ENCODE assay signal across 16 cellular contexts in the genomic region with DNA sequence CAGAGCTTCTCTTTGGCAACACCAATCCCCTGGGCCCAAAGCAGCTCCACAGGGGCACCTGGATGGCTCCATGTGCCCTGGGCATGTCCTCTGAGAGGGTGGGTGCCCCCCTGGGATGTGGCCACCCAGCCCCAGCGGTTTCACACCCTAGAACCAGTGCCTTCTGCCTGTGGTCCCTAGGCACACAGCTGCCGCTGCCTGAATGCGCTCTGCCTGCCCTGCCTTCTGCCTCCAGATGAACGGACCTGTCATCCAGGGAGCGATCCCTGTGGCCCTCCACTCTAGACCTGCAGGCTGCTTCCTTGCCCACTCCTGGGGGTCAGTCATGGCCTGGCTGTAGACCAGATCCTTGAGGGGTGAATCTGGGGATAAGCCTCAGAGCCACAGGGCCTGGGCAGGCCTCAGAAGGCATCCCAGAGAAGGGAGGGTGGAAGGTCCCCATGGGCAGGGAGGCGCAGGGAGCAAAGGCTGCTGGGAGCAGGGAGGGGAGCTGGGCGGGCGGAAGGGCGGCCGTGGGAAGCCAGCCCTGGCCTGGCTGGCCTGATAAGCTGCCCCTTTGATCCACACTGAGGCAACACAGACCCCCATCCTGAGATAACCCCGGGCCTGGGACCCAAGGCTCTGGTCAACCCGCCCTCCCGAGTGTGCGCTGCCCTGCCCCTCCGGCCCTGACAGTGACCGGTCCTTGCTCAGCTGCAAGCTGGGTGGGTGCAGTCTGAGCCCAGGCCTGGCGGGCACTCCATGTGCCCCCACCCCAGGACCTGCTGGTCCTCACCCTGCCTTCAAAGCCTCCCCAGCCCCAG. TPM values are rescaled to one million over a fixed set of nuclear protein-coding genes. Genes with fewer than 3 reads are reported as not detected.
DNase-seq lines count a peak whose midpoint lies in the region; ATAC-seq and FAIRE-seq lines count a peak whose summit lies in the region.
"Had no signal": no experiment of that assay in that cellular context is flagged by ENCODE, and none has a peak within 500 bp of the region (broad histone marks: within the 10 kb centered on the region; RNA-seq: fewer than 3 reads in every experiment).

No MANE protein-coding gene starts in this region.

- peak; percentile 91 for DNase-seq in OCI-M1 (lab: John Stamatoyannopoulos, UW)
- peak; percentile 12 for DNase-seq in dermis blood vessel endothelial cell
- DNase-seq in left kidney (ENCODE audit: low read depth, low spot score) = peak; percentile 67
- peak; percentile 49 for DNase-seq in small intestine
- DNase-seq in NOMO-1 (lab: John Stamatoyannopoulos, UW; ENCODE audit: unreplicated experiment in 2 of 2) = no peak
- no peak for DNase-seq in mucosa of gallbladder (ENCODE audit: low spot score)
- DNase-seq: activated CD4-positive, alpha-beta T cell treated with anti-CD3 and anti-CD28 coated beads for 48 hours; activated naive CD8-positive, alpha-beta T cell treated with anti-CD3 and anti-CD28 coated beads, Interleukin-2, amount 10 ng/mL, durations not matched to agents 7 days and 5 days; NCI-H1930; NCI-H526 treated with DMSO at 0.1 percent for 48 hours; RPMI8226; T-helper 2 cell; tibial artery had no signal

- no peak overlapping the region for H3K4me3 ChIP-seq in small intestine (ENCODE audit: low read depth in 1 of 2, low read length in 2 of 2)
- H3K4me3 ChIP-seq: tibial artery had no signal

- ATAC-seq in GM18498 (IDR thresholded peaks at IDR 0.05; ENCODE audit: unreplicated experiment) = no peak
- ATAC-seq in GM18867 (IDR thresholded peaks at IDR 0.05; ENCODE audit: unreplicated experiment) = no peak

- H3K4me1 ChIP-seq in small intestine (ENCODE audit: control insufficient read depth in 2 of 2, insufficient read depth in 1 of 2, low read depth in 1 of 2, low read length in 1 of 2) = no peaks in the 10 kb centered on the region

- 48 to 64% (median 58%) methylated on average over 13 to 17 of the region's 17 CpGs for WGBS in small intestine, 3 donors

- FAIRE-seq in small intestine (lab: Jason Lieb, UNC) = no peak

- no peak overlapping the region for H3K27ac ChIP-seq in small intestine (ENCODE audit: low read depth in 1 of 2, low read length in 1 of 2)
- H3K27ac ChIP-seq: tibial artery had no signal

- no peaks in the 10 kb centered on the region for H3K9me3 ChIP-seq in small intestine (ENCODE audit: control insufficient read depth, low read depth)
- H3K9me3 ChIP-seq: tibial artery had no signal

- H3K36me3 ChIP-seq in small intestine (ENCODE audit: control insufficient read depth in 2 of 2, insufficient read depth in 2 of 2, low read length in 2 of 2) = no peaks in the 10 kb centered on the region
- H3K36me3 ChIP-seq: tibial artery had no signal

- no peaks in the 10 kb centered on the region for H3K27me3 ChIP-seq in small intestine (ENCODE audit: control insufficient read depth in 2 of 2, insufficient read depth in 2 of 2, low read length in 2 of 2)

RNA-seq across cellular contexts. Expression of gene FGFR3, which starts 8.1 kb away (rescaled TPM):
- total RNA-seq in dermis blood vessel endothelial cell = 1.1 and 1.4 TPM in 2 replicates
- 10 to 100 TPM; 13.8 to 35.8 (median 35.7) TPM for polyA plus RNA-seq in small intestine
- 104 TPM for total RNA-seq in mucosa of gallbladder
- total RNA-seq: myocyte had no signal

Comparison
In these comparisons a context has a peak if more than half of its experiments do, and no peak if none do; other contexts are left out.
1. DNase-seq: peak in OCI-M1 (single experiment), dermis blood vessel endothelial cell (single experiment), left kidney (single experiment) and small intestine (single experiment); none in NOMO-1 (0 of 2) and mucosa of gallbladder (single experiment).
2. RNA of gene FGFR3, which starts 8.1 kb away (total RNA-seq): 104 TPM in mucosa of gallbladder (single experiment); 1.1 to 1.4 TPM in dermis blood vessel endothelial cell; every median in the first group is over 10 times any median in the second.